Comparison of ENCODE assay signal across 28 cellular contexts in genomic region chr16:53642094-53642493, GRCh38.
"Had no signal": no experiment of that assay in that cellular context is flagged by ENCODE, and none has a peak within 500 bp of the region (broad histone marks: within the 10 kb centered on the region; RNA-seq: fewer than 3 reads in every experiment).

No MANE protein-coding gene starts in this region.

- H3K4me3 ChIP-seq: ascending aorta had no signal

- H3K4me1 ChIP-seq: ascending aorta had no signal

- ATAC-seq: activated CD8-positive, alpha-beta T cell treated with anti-CD3 and anti-CD28 coated beads, Interleukin-2, amount 10 ng/mL, durations not matched to agents 7 days and 5 days; WTC11 had no signal

- H3K27ac ChIP-seq: ascending aorta, brain microvascular endothelial cell had no signal

- FAIRE-seq: RCC 7860 had no signal

- DNase-seq: activated CD4-positive, alpha-beta T cell treated with anti-CD3 and anti-CD28 coated beads for 48 hours; activated CD4-positive, alpha-beta T cell treated with anti-CD3 and anti-CD28 coated beads, Interleukin-2, amount 50 U/mL, for 4 hours; activated CD4-positive, CD25-positive, alpha-beta regulatory T cell treated with anti-CD3 and anti-CD28 coated beads, Interleukin-2, amount 50 U/mL, for 72 hours; activated CD8-positive, alpha-beta T cell treated with anti-CD3 and anti-CD28 coated beads, Interleukin-2, amount 10 ng/mL, durations not matched to agents 7 days and 5 days; activated effector memory CD4-positive, alpha-beta T cell treated with Interleukin-2 at 50 U/mL for 16 hours; activated naive CD4-positive, alpha-beta T cell; activated T-cell treated with anti-CD3 and anti-CD28 coated beads, Interleukin-2, amount 50 U/mL, for 24 hours; amniotic stem cell; brain microvascular endothelial cell; caudate nucleus; IMR-90; Kasumi-1; KBM-7; NCI-H1048; NCI-H1694; NCI-H2029; NCI-H2107; NCI-H2171 treated with DMSO at 0.1 percent for 48 hours; NCI-H226; NCI-H510A; NCI-H526 treated with DMSO at 0.1 percent for 48 hours; NCI-H82; NK-92 treated with Interleukin-12 subunit alpha and Interleukin-12 subunit beta, amount 100 ng/mL, for 24 hours; OCI-M1; SHP77 treated with DMSO at 0.1 percent for 48 hours had no signal

- H3K27me3 ChIP-seq: ascending aorta, brain microvascular endothelial cell had no signal
